30 cellular contexts compared by ENCODE assay signal in the genomic region with DNA sequence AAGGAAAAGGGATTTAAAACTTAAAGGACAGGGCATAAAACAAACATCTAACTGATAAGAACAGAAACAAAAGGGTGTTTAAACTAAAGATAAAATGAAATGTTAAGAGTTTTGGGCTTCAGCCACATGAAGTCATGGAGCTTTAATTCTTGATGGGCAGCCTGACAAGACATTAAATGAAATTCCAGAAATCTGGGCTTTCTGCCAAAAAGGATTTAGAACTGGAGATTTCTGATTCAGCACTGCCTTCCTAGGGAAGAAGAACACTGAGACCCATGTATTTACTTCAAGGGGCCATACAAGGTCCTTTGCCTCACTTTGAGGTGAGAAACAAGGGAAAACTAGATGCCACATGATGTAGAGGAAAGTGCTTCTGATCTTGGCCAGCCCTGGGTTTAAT.
DNase-seq lines count a peak whose midpoint lies in the region; ATAC-seq and TF ChIP-seq lines count a peak whose summit lies in the region.
"Had no signal": no experiment of that assay in that cellular context is flagged by ENCODE, and none has a peak within 500 bp of the region (broad histone marks: within the 10 kb centered on the region; RNA-seq: fewer than 3 reads in every experiment).

No MANE protein-coding gene starts in this region.

- H3K4me3 ChIP-seq in hepatocyte, result no peak overlapping the region
- H3K4me3 ChIP-seq: BLaER1, body of pancreas, GM12878, SK-N-MC, suprapubic skin, upper lobe of right lung had no signal

- no peak overlapping the region for H3K4me2 ChIP-seq in hepatocyte
- H3K4me2 ChIP-seq: BLaER1 had no signal

- H4K20me1 ChIP-seq in hepatocyte (ENCODE audit: insufficient read depth, poor library complexity, severe bottlenecking), result no peaks in the 10 kb centered on the region
- H4K20me1 ChIP-seq: BLaER1 had no signal

- no peaks in the 10 kb centered on the region for H3K4me1 Mint-ChIP-seq in HFFc6 (ENCODE audit: low read depth)
- H3K4me1 Mint-ChIP-seq: activated naive CD8-positive, alpha-beta T cell treated with anti-CD3 and anti-CD28 coated beads for 36 hours; stimulated activated naive B cell treated with anti-CD40 and anti-IgM and Interleukin-4, amounts not matched to agents 10 μg/mL and 1 μg/mL and 100 μg/mL, for 72 hours; T-helper 17 cell had no signal

- no peaks in the 10 kb centered on the region for H3K27me3 ChIP-seq in hepatocyte
- H3K27me3 ChIP-seq: BLaER1, body of pancreas, suprapubic skin, upper lobe of right lung had no signal

- no peak overlapping the region for H3K4me3 Mint-ChIP-seq in HFFc6
- H3K4me3 Mint-ChIP-seq: activated CD8-positive, alpha-beta T cell treated with anti-CD3 and anti-CD28 coated beads, Interleukin-2, amount 10 ng/mL, durations not matched to agents 7 days and 5 days; activated naive CD8-positive, alpha-beta T cell treated with anti-CD3 and anti-CD28 coated beads for 36 hours; stimulated activated naive B cell treated with anti-CD40 and anti-IgM and Interleukin-4, amounts not matched to agents 10 μg/mL and 1 μg/mL and 100 μg/mL, for 72 hours; T-helper 17 cell had no signal

- DNase-seq in A172 (ENCODE audit: low spot score) (peak; percentile 10), HFFc6 (peak; percentile 4), hepatocyte (ENCODE audit: low spot score) (peak; percentile 58)
- DNase-seq: activated CD8-positive, alpha-beta T cell treated with anti-CD3 and anti-CD28 coated beads, Interleukin-2, amount 10 ng/mL, durations not matched to agents 7 days and 5 days; activated effector memory CD4-positive, alpha-beta T cell treated with Interleukin-2 at 50 U/mL for 16 hours; activated naive CD8-positive, alpha-beta T cell treated with anti-CD3 and anti-CD28 coated beads for 36 hours; activated T-cell treated with anti-CD3 and anti-CD28 coated beads for 4 hours; body of pancreas; glutamatergic neuron; MV-4-11; NCI-H1694; NCI-H2171; NCI-H526 treated with DMSO at 0.1 percent for 48 hours; posterior cingulate gyrus; right cardiac atrium; stimulated activated CD4-positive, alpha-beta T cell treated with anti-CD3 and anti-CD28 coated beads, Interleukin-12 subunit alpha, Interleukin-12 subunit beta, amount 100 ng/mL, for 4 hours; stimulated activated CD4-positive, alpha-beta T cell treated with anti-CD3 and anti-CD28 coated beads, Interleukin-4, amount 100 ng/mL, for 24 hours; stimulated activated naive B cell treated with anti-CD40 and anti-IgM and Interleukin-4, amounts not matched to agents 10 μg/mL and 1 μg/mL and 100 μg/mL, for 72 hours; T-helper 17 cell; upper lobe of right lung had no signal

- H3K4me1 ChIP-seq in hepatocyte (ENCODE audit: insufficient read depth), result no peaks in the 10 kb centered on the region
- H3K4me1 ChIP-seq: BLaER1, body of pancreas, suprapubic skin, upper lobe of right lung had no signal

- no peaks in the 10 kb centered on the region for H3K9me3 ChIP-seq in hepatocyte (ENCODE audit: low read depth)
- H3K9me3 ChIP-seq: upper lobe of right lung had no signal

- peak overlapping the region; percentile 36; the same call in 1 of the 2 replicates for H3K27ac ChIP-seq in VCaP
- no peak overlapping the region for H3K27ac ChIP-seq in hepatocyte
- H3K27ac ChIP-seq: BLaER1, body of pancreas, HL-60, SK-N-MC, suprapubic skin, upper lobe of right lung had no signal

- H2AFZ ChIP-seq in hepatocyte, result no peak overlapping the region

- no peaks in the 10 kb centered on the region for H3K36me3 ChIP-seq in hepatocyte (replicated peaks; ENCODE audit: insufficient read depth, low read depth)
- H3K36me3 ChIP-seq: BLaER1, suprapubic skin, upper lobe of right lung had no signal

- H3K27ac Mint-ChIP-seq in HFFc6, result no peak overlapping the region
- H3K27ac Mint-ChIP-seq: activated CD8-positive, alpha-beta T cell treated with anti-CD3 and anti-CD28 coated beads, Interleukin-2, amount 10 ng/mL, durations not matched to agents 7 days and 5 days; activated naive CD8-positive, alpha-beta T cell treated with anti-CD3 and anti-CD28 coated beads for 36 hours; stimulated activated naive B cell treated with anti-CD40 and anti-IgM and Interleukin-4, amounts not matched to agents 10 μg/mL and 1 μg/mL and 100 μg/mL, for 72 hours; T-helper 17 cell had no signal

- H3K9me3 Mint-ChIP-seq in HFFc6, result peaks cover 17% of the 10 kb centered on the region

- no peaks in the 10 kb centered on the region for H3K79me2 ChIP-seq in hepatocyte

- no peaks in the 10 kb centered on the region for H3K36me3 Mint-ChIP-seq in HFFc6 (ENCODE audit: low read depth)
- H3K36me3 Mint-ChIP-seq: activated naive CD8-positive, alpha-beta T cell treated with anti-CD3 and anti-CD28 coated beads for 36 hours; stimulated activated naive B cell treated with anti-CD40 and anti-IgM and Interleukin-4, amounts not matched to agents 10 μg/mL and 1 μg/mL and 100 μg/mL, for 72 hours had no signal

- H3K9me2 ChIP-seq in hepatocyte (replicated peaks; ENCODE audit: insufficient read depth), result no peaks in the 10 kb centered on the region

- no peak for TF ChIP-seq CTCF in HFFc6 (IDR thresholded peaks at IDR 0.05)
- TF ChIP-seq CTCF in VCaP (conservative IDR thresholded peaks at IDR 0.05), result no peak
- no peak for TF ChIP-seq CTCF in hepatocyte (IDR thresholded peaks at IDR 0.05; ENCODE audit: poor library complexity)

- ATAC-seq in GM21526 (IDR thresholded peaks at IDR 0.05; ENCODE audit: low FRiP score, unreplicated experiment) (no peak), HG03439 (IDR thresholded peaks at IDR 0.05; ENCODE audit: unreplicated experiment) (no peak), GM18498 (IDR thresholded peaks at IDR 0.05; ENCODE audit: unreplicated experiment) (no peak), HG03342 (IDR thresholded peaks at IDR 0.05; ENCODE audit: unreplicated experiment) (no peak)
- ATAC-seq: activated CD8-positive, alpha-beta T cell treated with anti-CD3 and anti-CD28 coated beads, Interleukin-2, amount 10 ng/mL, durations not matched to agents 7 days and 5 days; body of pancreas; GM12878; right cardiac atrium; stimulated activated naive B cell treated with anti-CD40 and anti-IgM and Interleukin-4, amounts not matched to agents 10 μg/mL and 1 μg/mL and 100 μg/mL, for 72 hours; T-helper 17 cell; upper lobe of right lung had no signal

- H3K27me3 Mint-ChIP-seq in HFFc6 (ENCODE audit: insufficient read depth), result no peaks in the 10 kb centered on the region; the same call in 1 of the 2 replicates
- H3K27me3 Mint-ChIP-seq: activated naive CD8-positive, alpha-beta T cell treated with anti-CD3 and anti-CD28 coated beads for 36 hours; stimulated activated naive B cell treated with anti-CD40 and anti-IgM and Interleukin-4, amounts not matched to agents 10 μg/mL and 1 μg/mL and 100 μg/mL, for 72 hours; T-helper 17 cell had no signal

Comparison
In these comparisons a context has a peak if more than half of its experiments do, and no peak if none do; other contexts are left out.
1. DNase-seq: peak in every context shown above with its lines; median percentile 58 in hepatocyte; 10 in A172; 4 in HFFc6.